1 cellular context compared by ENCODE assay signal in the genomic region with DNA sequence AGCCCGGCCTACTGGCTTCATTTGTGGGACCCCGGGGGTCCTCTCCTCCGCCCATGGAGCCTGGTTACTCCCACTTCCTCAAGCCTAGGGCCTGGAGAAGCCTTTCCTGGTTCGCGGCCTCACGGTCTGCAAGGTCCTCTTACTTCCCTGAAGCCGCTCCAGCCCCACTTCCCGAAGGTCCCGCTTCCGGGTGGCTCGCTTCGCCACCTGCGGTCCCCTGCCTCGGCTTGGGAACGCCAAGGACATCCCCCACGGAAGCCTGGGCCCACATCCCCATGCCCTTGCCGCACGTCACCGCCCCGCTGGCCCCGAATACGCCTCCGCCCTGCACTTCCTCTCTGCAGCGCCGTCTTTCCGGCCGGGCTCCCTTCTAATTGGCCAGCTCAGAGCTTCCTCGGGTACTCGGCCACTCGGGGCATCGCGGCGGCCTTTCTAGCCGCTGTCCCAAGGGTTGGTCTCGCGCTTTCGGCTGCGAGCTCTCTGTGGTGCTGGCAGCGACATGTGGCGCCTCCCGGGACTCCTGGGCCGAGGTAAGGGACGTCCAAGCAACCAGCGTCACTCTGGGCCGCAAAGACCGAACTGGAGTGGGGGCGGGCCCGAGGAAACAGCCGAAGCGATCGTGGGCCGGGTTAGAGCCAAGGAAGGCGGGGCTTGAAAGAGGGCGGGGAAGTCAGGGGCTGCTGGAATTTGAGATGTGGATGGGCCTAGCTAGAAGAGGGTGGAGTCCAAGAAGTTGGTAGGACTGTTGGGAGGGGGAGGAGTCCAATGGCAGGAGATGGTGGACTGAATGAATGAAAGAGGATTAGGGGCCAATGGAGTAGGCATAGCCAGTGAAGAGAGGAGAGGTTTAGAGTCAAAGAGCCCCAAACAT.
TF ChIP-seq lines count a peak whose summit lies in the region.

Gene DELE1, plus strand, starts transcription at position 429 of the 871 bp plus-strand sequence. Its CDS starts 71 bp downstream, at position 500.

TF ChIP-seq in HCT116, 20 proteins besides CTCF, POLR2A, EP300 and RAD21 (continued from another document):
- TF ChIP-seq EZH2phosphoT487 (IDR thresholded peaks at IDR 0.05; ENCODE audit: borderline replicate concordance), result no peak
- no peak for TF ChIP-seq SRF (IDR thresholded peaks at IDR 0.05; ENCODE audit: low read depth)
- no peak; the same call in 1 of the 2 replicates for TF ChIP-seq ELF1 (IDR thresholded peaks at IDR 0.05; ENCODE audit: borderline replicate concordance, low read depth)
- peak; percentile 81; the same call in 1 of the 2 replicates for TF ChIP-seq POLR2AphosphoS5 (IDR thresholded peaks at IDR 0.05; ENCODE audit: low read depth, low read length)
- TF ChIP-seq, protein P1, sequence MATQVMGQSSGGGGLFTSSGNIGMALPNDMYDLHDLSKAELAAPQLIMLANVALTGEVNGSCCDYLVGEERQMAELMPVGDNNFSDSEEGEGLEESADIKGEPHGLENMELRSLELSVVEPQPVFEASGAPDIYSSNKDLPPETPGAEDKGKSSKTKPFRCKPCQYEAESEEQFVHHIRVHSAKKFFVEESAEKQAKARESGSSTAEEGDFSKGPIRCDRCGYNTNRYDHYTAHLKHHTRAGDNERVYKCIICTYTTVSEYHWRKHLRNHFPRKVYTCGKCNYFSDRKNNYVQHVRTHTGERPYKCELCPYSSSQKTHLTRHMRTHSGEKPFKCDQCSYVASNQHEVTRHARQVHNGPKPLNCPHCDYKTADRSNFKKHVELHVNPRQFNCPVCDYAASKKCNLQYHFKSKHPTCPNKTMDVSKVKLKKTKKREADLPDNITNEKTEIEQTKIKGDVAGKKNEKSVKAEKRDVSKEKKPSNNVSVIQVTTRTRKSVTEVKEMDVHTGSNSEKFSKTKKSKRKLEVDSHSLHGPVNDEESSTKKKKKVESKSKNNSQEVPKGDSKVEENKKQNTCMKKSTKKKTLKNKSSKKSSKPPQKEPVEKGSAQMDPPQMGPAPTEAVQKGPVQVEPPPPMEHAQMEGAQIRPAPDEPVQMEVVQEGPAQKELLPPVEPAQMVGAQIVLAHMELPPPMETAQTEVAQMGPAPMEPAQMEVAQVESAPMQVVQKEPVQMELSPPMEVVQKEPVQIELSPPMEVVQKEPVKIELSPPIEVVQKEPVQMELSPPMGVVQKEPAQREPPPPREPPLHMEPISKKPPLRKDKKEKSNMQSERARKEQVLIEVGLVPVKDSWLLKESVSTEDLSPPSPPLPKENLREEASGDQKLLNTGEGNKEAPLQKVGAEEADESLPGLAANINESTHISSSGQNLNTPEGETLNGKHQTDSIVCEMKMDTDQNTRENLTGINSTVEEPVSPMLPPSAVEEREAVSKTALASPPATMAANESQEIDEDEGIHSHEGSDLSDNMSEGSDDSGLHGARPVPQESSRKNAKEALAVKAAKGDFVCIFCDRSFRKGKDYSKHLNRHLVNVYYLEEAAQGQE (IDR thresholded peaks at IDR 0.05; ENCODE audit: low read depth), result no peak
- no peak for TF ChIP-seq ZNF274 (IDR thresholded peaks at IDR 0.05; ENCODE audit: low read depth, low read length)
- TF ChIP-seq ZFX (IDR thresholded peaks at IDR 0.05), result peak; percentile 98
- peak; percentile 68; the same call in 1 of the 2 replicates for TF ChIP-seq SP1 (IDR thresholded peaks at IDR 0.05; ENCODE audit: low read depth)
- TF ChIP-seq JUND (IDR thresholded peaks at IDR 0.05), result no peak; the same call in 1 of the 2 replicates
- TF ChIP-seq MAX (IDR thresholded peaks at IDR 0.05), result peak; percentile 81; the same call in 1 of the 2 replicates
- TF ChIP-seq EZH2 (IDR thresholded peaks at IDR 0.05), result no peak
- TF ChIP-seq EGR1 (IDR thresholded peaks at IDR 0.05; ENCODE audit: low read depth), result peak; percentile 79; the same call in 1 of the 2 replicates
- no peak for TF ChIP-seq CEBPB (IDR thresholded peaks at IDR 0.05; ENCODE audit: low read depth)
- no peak for TF ChIP-seq ATF3 (IDR thresholded peaks at IDR 0.05)
- no peak for TF ChIP-seq FOSL1 (IDR thresholded peaks at IDR 0.05; ENCODE audit: low read depth)
- no peak; the same call in 1 of the 2 replicates for TF ChIP-seq CBX3 (IDR thresholded peaks at IDR 0.05; ENCODE audit: low read depth)
TF ChIP-seq in HCT116: peak in this region for 6.
